ENCODE assay signal across 8 cellular contexts in the genomic region with DNA sequence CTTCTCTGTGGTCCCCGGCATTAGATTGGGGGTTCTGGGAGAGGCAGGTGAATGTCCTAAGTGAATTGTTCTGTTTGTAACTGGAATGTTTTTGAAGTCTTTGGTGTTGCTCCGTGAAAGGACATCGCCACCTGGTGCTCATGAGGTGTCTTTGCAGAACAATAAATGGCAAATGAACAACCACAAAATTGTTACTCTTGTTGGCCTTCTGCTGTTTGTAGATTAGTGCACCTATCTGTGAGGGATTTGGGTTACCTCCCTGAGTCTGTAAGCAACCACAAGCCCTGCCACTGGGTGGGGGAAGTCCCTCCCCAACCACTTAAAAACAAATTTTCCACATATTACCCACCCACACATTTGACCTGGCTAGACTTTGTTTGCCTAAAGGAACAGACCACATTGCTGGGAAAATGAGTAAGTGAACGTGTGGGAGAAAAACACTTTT. TPM values are rescaled to one million over a fixed set of nuclear protein-coding genes. Genes with fewer than 3 reads are reported as not detected.
DNase-seq lines count a peak whose midpoint lies in the region; ATAC-seq and TF ChIP-seq lines count a peak whose summit lies in the region.

No MANE protein-coding gene starts in this region.

- H3K27me3 ChIP-seq in IMR-90 (ENCODE audit: control insufficient read depth, insufficient read depth, low read length) (peaks cover 9% of the 10 kb centered on the region), SK-N-SH (ENCODE audit: insufficient read depth) (peaks cover 7% of the 10 kb centered on the region; the same call in 1 of the 2 replicates), mammary epithelial cell (ENCODE audit: insufficient read depth, low read length) (no peaks in the 10 kb centered on the region)

- no peak overlapping the region for H2AK5ac ChIP-seq in IMR-90 (ENCODE audit: low read depth, low read length)

- no peak overlapping the region for H3K18ac ChIP-seq in IMR-90 (ENCODE audit: low read depth, low read length)

- H4K8ac ChIP-seq in IMR-90 (ENCODE audit: low read depth in 2 of 2, low read length in 2 of 2) = no peak overlapping the region

- no peak overlapping the region for H3K23ac ChIP-seq in IMR-90 (ENCODE audit: low read depth, low read length)

- no peaks in the 10 kb centered on the region for H3K9me2 ChIP-seq in SK-N-SH

- no peaks in the 10 kb centered on the region for H3K79me2 ChIP-seq in SK-N-SH (ENCODE audit: insufficient read depth)
- H3K79me2 ChIP-seq in mammary epithelial cell (ENCODE audit: insufficient read depth, low read length) = no peaks in the 10 kb centered on the region

- BruUV-seq in IMR-90 (replicated peaks; lab: Mats Ljungman, UMichigan) = no TSS peak
- BruUV-seq in mammary epithelial cell (replicated peaks; lab: Mats Ljungman, UMichigan) = no TSS peak

- CTCF ChIA-PET in IMR-90 (lab: Yijun Ruan, JAX) = interaction anchor here (0.7 kb wide), 1 partner anchor 212 kb away, joined by 3 read pairs; no protein-coding TSS in a partner anchor
- CTCF ChIA-PET in SK-N-SH (lab: Yijun Ruan, JAX) = interaction anchor here (1.3 to 3.3 kb wide), 3 partner anchors 9 to 37 kb away, joined by 3 to 27 read pairs (median 18); a partner anchor contains a TSS
- CTCF ChIA-PET in mammary epithelial cell (lab: Charles Lee; ENCODE audit: low non-redundant PET) = no interaction called here

- H3K9ac ChIP-seq in IMR-90 (ENCODE audit: low read depth, low read length) (no peak overlapping the region), SK-N-SH (no peak overlapping the region), mammary epithelial cell (ENCODE audit: insufficient read depth, low read length) (no peak overlapping the region)

- H3K4me1 ChIP-seq in IMR-90 (ENCODE audit: control insufficient read depth, insufficient read depth, low read length) = peaks cover 13% of the 10 kb centered on the region
- no peaks in the 10 kb centered on the region for H3K4me1 ChIP-seq in SK-N-SH (ENCODE audit: control insufficient read depth in 1 of 2, insufficient read depth in 2 of 2, low read depth in 1 of 2, low read length in 1 of 2)
- H3K4me1 ChIP-seq in mammary epithelial cell (ENCODE audit: insufficient read depth, low read length) = peaks cover 7% of the 10 kb centered on the region

- H3K27ac ChIP-seq in IMR-90 (ENCODE audit: insufficient read depth, low read length) (no peak overlapping the region), SK-N-SH (ENCODE audit: low read depth in 2 of 2, low read length in 1 of 2) (no peak overlapping the region), mammary epithelial cell (ENCODE audit: insufficient read depth, low read depth, low read length) (no peak overlapping the region)

- no peak overlapping the region for H2BK5ac ChIP-seq in IMR-90 (ENCODE audit: low read depth, low read length, poor library complexity, severe bottlenecking)

- no peak overlapping the region for H2BK15ac ChIP-seq in IMR-90 (ENCODE audit: low read depth, low read length)

- POLR2A ChIA-PET in IMR-90 (lab: Charles Lee; ENCODE audit: unreplicated experiment) = no interaction called here
- POLR2A ChIA-PET in SK-N-SH (lab: Yijun Ruan, JAX) = no interaction called here

- H3K36me3 ChIP-seq in IMR-90 (ENCODE audit: control insufficient read depth, insufficient read depth, low read length) = peaks cover 21% of the 10 kb centered on the region
- H3K36me3 ChIP-seq in SK-N-SH (replicated peaks in 1 of 2; ENCODE audit: control insufficient read depth in 1 of 2, insufficient read depth in 2 of 2, low read length in 1 of 2) = no peaks in the 10 kb centered on the region
- H3K36me3 ChIP-seq in mammary epithelial cell (ENCODE audit: insufficient read depth, low read length) = peaks cover 2% of the 10 kb centered on the region

- no peak overlapping the region for H2BK120ac ChIP-seq in IMR-90 (ENCODE audit: low read depth, low read length)

- H3K4me2 ChIP-seq in IMR-90 (ENCODE audit: low read depth, low read length) = peak overlapping the region; percentile 7; the same call in 1 of the 2 replicates
- no peak overlapping the region for H3K4me2 ChIP-seq in SK-N-SH
- H3K4me2 ChIP-seq in mammary epithelial cell (ENCODE audit: insufficient read depth, low read depth, low read length) = no peak overlapping the region

- peaks cover 8% of the 10 kb centered on the region for H4K20me1 ChIP-seq in IMR-90 (ENCODE audit: insufficient read depth, low read length)
- no peaks in the 10 kb centered on the region for H4K20me1 ChIP-seq in SK-N-SH (ENCODE audit: insufficient read depth)
- H4K20me1 ChIP-seq in mammary epithelial cell (ENCODE audit: insufficient read depth, low read length) = no peaks in the 10 kb centered on the region

- no peak overlapping the region for H2BK20ac ChIP-seq in IMR-90 (ENCODE audit: low read depth, low read length)

- TF ChIP-seq CTCF in IMR-90 (conservative IDR thresholded peaks at IDR 0.05; ENCODE audit: low read depth, low read length) (peak; percentile 70), SK-N-SH (IDR thresholded peaks at IDR 0.05) (peak; percentile 67), mammary epithelial cell (conservative IDR thresholded peaks at IDR 0.05 in 1 of 2, IDR thresholded peaks at IDR 0.05 in 1 of 2; ENCODE audit: extremely low read depth in 1 of 2, insufficient read depth in 1 of 2, low read depth in 1 of 2, low read length in 2 of 2) (peak; percentile 64 to 76)

- no peak overlapping the region for H4K91ac ChIP-seq in IMR-90 (ENCODE audit: insufficient read depth, low read depth, low read length)

- H3K9me1 ChIP-seq in IMR-90 (ENCODE audit: insufficient read depth, low read length) = peaks cover 15% of the 10 kb centered on the region; the same call in 1 of the 2 replicates

- in situ Hi-C loops in IMR-90 (cut with MboI; ENCODE audit: low sequenced_read_pairs) (no loop called here), mammary epithelial cell (cut with MboI; ENCODE audit: low sequenced_read_pairs in 2 of 2) (loop anchor here in 1 of 2 donors (5.0 kb wide), 1 partner anchor 36 kb away; a partner anchor contains a TSS)

- no peak overlapping the region for H2AK9ac ChIP-seq in IMR-90 (replicated peaks; ENCODE audit: low read depth, low read length, poor library complexity)

- no peak overlapping the region for H3K56ac ChIP-seq in IMR-90 (ENCODE audit: extremely low read depth, insufficient read depth, low read length)

- DNase-seq in DMS 273 (lab: John Stamatoyannopoulos, UW; ENCODE audit: unreplicated experiment) (peak; percentile 35), DMS 273 treated with DMSO at 0.1 percent for 48 hours (lab: John Stamatoyannopoulos, UW) (no peak), IMR-90 (peak; percentile 91), SK-N-SH (peak; percentile 24), mammary epithelial cell (peak; percentile 74), left colon (peak in 1 of 2 donors; percentile 40)
- peak; percentile 22 for DNase-seq in stimulated activated CD8-positive, alpha-beta memory T cell treated with anti-CD3 and anti-CD28 coated beads, Interleukin-4, amount 100 ng/mL, for 24 hours (ENCODE audit: low read depth)

- peak; percentile 74 for TF ChIP-seq RAD21 in IMR-90 (IDR thresholded peaks at IDR 0.05; ENCODE audit: low read length)
- TF ChIP-seq RAD21 in SK-N-SH (IDR thresholded peaks at IDR 0.05; ENCODE audit: low read length) = peak; percentile 69

- intact Hi-C loops in IMR-90 (cut with micrococcal nuclease) (loop anchor here (1.0 to 2.0 kb wide), 3 partner anchors 37 to 223 kb away; no protein-coding TSS in a partner anchor), mammary epithelial cell (cut with micrococcal nuclease) (loop anchor here (1.0 to 5.0 kb wide), 2 partner anchors 37 to 474 kb away; no protein-coding TSS in a partner anchor), left colon (cut with DNase I, micrococcal nuclease) (loop anchor here in 1 of 2 donors (5.0 kb wide), 1 partner anchor 36 kb away; a partner anchor contains a TSS)

- no peak overlapping the region for H3K4ac ChIP-seq in IMR-90 (ENCODE audit: low read depth, low read length)

- dilution Hi-C loops in IMR-90 (cut with HindIII; ENCODE audit: low sequenced_read_pairs, unreplicated experiment) (no loop called here), mammary epithelial cell (cut with HindIII; ENCODE audit: low sequenced_read_pairs) (no loop called here)

- H3K14ac ChIP-seq in IMR-90 (replicated peaks; ENCODE audit: low read depth, low read length) = no peak overlapping the region

- H2AFZ ChIP-seq in IMR-90 (replicated peaks; ENCODE audit: low read length, poor library complexity) = peak overlapping the region; percentile 9
- no peak overlapping the region for H2AFZ ChIP-seq in SK-N-SH (ENCODE audit: low read depth)
- H2AFZ ChIP-seq in mammary epithelial cell (ENCODE audit: low read depth, low read length) = no peak overlapping the region

- H3K79me1 ChIP-seq in IMR-90 (ENCODE audit: low read depth in 1 of 2, low read length in 2 of 2) = no peaks in the 10 kb centered on the region

- TF ChIP-seq EP300 in SK-N-SH (IDR thresholded peaks at IDR 0.05; ENCODE audit: borderline replicate concordance in 1 of 2, low read depth in 1 of 2, low read length in 1 of 2) = no peak

- no peak for TF ChIP-seq POLR2A in IMR-90 (IDR thresholded peaks at IDR 0.05; ENCODE audit: low read depth, low read length)

- no peaks in the 10 kb centered on the region for H3K9me3 ChIP-seq in IMR-90 (ENCODE audit: control insufficient read depth, insufficient read depth, low read length)
- no peaks in the 10 kb centered on the region for H3K9me3 ChIP-seq in SK-N-SH
- no peaks in the 10 kb centered on the region for H3K9me3 ChIP-seq in mammary epithelial cell (replicated peaks; ENCODE audit: insufficient read depth, low read length)

- H4K5ac ChIP-seq in IMR-90 (ENCODE audit: low read depth, low read length) = no peak overlapping the region

- WGBS in IMR-90 (ENCODE audit: extremely low coverage in 2 of 2, insufficient read length in 1 of 2), 2 experiments = no CpG with 5 or more reads among the region's 4 CpGs
- 2% methylated on average over 4 of the region's 4 CpGs for WGBS in SK-N-SH (ENCODE audit: low lambda C conversion rate)
- WGBS in mammary epithelial cell (ENCODE audit: low coverage, missing lambda C conversion rate) = 4% methylated on average over 4 of the region's 4 CpGs

- peak; percentile 64 for ATAC-seq in GM21576 (IDR thresholded peaks at IDR 0.05; ENCODE audit: unreplicated experiment)
- peak; percentile 62 for ATAC-seq in IMR-90 (ENCODE audit: low read depth)
- peak; percentile 67 for ATAC-seq in left colon

- no peaks in the 10 kb centered on the region for H3F3A ChIP-seq in SK-N-SH (replicated peaks; ENCODE audit: insufficient read depth)

- no peak overlapping the region for H3K4me3 ChIP-seq in IMR-90 (ENCODE audit: insufficient read depth, low read depth, low read length)
- H3K4me3 ChIP-seq in SK-N-SH (ENCODE audit: low read depth in 2 of 2, low read length in 1 of 2) = peak overlapping the region in 1 of 2 experiments; percentile 38; a peak in 1 of 4 replicates
- H3K4me3 ChIP-seq in mammary epithelial cell (replicated peaks in 1 of 3; ENCODE audit: insufficient read depth in 1 of 3, low read depth in 2 of 3, low read length in 3 of 3) = no peak overlapping the region

RNA-seq across cellular contexts. Expression of a gene that starts 4.7 kb away (rescaled TPM):
- total RNA-seq in IMR-90 (2012; rRNA removed) (not detected in 2 replicates), mammary epithelial cell (not detected), left colon (10 to 100 TPM in 1 of 2 donors, 1 to 10 TPM in 1; 5.0 to 24.2 TPM)
- polyA plus RNA-seq in IMR-90 (2012; rRNA removed) (not detected in 2 replicates), SK-N-SH (2012; rRNA removed) (not detected in 2 replicates), mammary epithelial cell (not detected)
- polyA plus RNA-seq in IMR-90 (2012; cell fraction: cytosol; rRNA removed) = not detected in 2 replicates
- polyA plus RNA-seq in IMR-90 (2012; cell fraction: nucleus; rRNA removed; ENCODE audit: low replicate concordance) = not detected in 2 replicates
- polyA plus RNA-seq in SK-N-SH (2012; cell fraction: cytosol; rRNA removed) = not detected in 2 replicates
- polyA plus RNA-seq in SK-N-SH (2012; cell fraction: nucleus; rRNA removed) = not detected in 2 replicates
- not detected for polyA minus RNA-seq in mammary epithelial cell

RNA-seq across cellular contexts. Expression of a gene that starts 36.1 kb away (rescaled TPM):
- 2.5 and 2.7 TPM in 2 replicates for total RNA-seq in IMR-90 (2012; rRNA removed)
- polyA plus RNA-seq in IMR-90 (2012; rRNA removed) = 3.0 and 3.1 TPM in 2 replicates
- polyA plus RNA-seq in IMR-90 (2012; cell fraction: cytosol; rRNA removed) = 1.1 and 1.5 TPM in 2 replicates
- 3.8 and 4.2 TPM in 2 replicates for polyA plus RNA-seq in IMR-90 (2012; cell fraction: nucleus; rRNA removed; ENCODE audit: low replicate concordance)
- polyA plus RNA-seq in SK-N-SH (2012; rRNA removed) = 0.02 and 0.05 TPM in 2 replicates
- 0.04 and 0.08 TPM in 2 replicates for polyA plus RNA-seq in SK-N-SH (2012; cell fraction: cytosol; rRNA removed)
- 0.11 and 0.27 TPM in 2 replicates for polyA plus RNA-seq in SK-N-SH (2012; cell fraction: nucleus; rRNA removed)
- total RNA-seq in mammary epithelial cell = 10 to 100 TPM; 10.4 to 11.5 TPM
- polyA plus RNA-seq in mammary epithelial cell = 2.1 TPM
- polyA minus RNA-seq in mammary epithelial cell = 25.1 TPM
- total RNA-seq in left colon = 10 to 100 TPM; 58.4 to 62.4 TPM

Comparison
In these comparisons a context has a peak if more than half of its experiments do, and no peak if none do; other contexts are left out.
1. RNA of a gene that starts 36.1 kb away (total RNA-seq): 58.4 to 62.4 TPM in left colon; 10.4 to 11.5 TPM in mammary epithelial cell and 2.5 to 2.7 TPM in IMR-90; every median in the first group is over 4 times any median in the second.
2. Peak in every context shown above with its lines, with median percentiles within 50 percentile points of each other: ATAC-seq and CTCF ChIP-seq.